8 cellular contexts compared by ENCODE assay signal in genomic region chr13:76992548-76993001, GRCh38. TPM values are rescaled to one million over a fixed set of nuclear protein-coding genes. Genes with fewer than 3 reads are reported as not detected.
DNase-seq lines count a peak whose midpoint lies in the region; ATAC-seq and TF ChIP-seq lines count a peak whose summit lies in the region.

No MANE protein-coding gene starts in this region.

- peak overlapping the region; percentile 90 to 95 (median 93) for H3K27ac ChIP-seq in esophagus squamous epithelium
- H3K27ac ChIP-seq in urinary bladder (ENCODE audit: low read depth) = peak overlapping the region; percentile 97

- peaks cover 7 to 28% (median 13%) of the 10 kb centered on the region in 3 donors for H3K4me1 ChIP-seq in esophagus squamous epithelium
- no peaks in the 10 kb centered on the region for H3K4me1 ChIP-seq in urinary bladder (ENCODE audit: insufficient read depth)

- TF ChIP-seq POLR2A in esophagus squamous epithelium (IDR thresholded peaks at IDR 0.05) = no peak

- intact Hi-C loops in esophagus squamous epithelium (cut with DNase I) = no loop called here

- ATAC-seq in HG03432 (IDR thresholded peaks at IDR 0.05; ENCODE audit: unreplicated experiment) = peak; percentile 5
- no peak for ATAC-seq in naive B cell (ENCODE audit: low read depth in 2 of 2)

- peak overlapping the region; percentile 97 to 100 (median 99) for H3K27ac Mint-ChIP-seq in naive B cell

- H3K27me3 Mint-ChIP-seq in naive B cell = no peaks in the 10 kb centered on the region

- peaks cover 30 to 35% (median 31%) of the 10 kb centered on the region in 3 donors for H3K4me1 Mint-ChIP-seq in naive B cell

- no peaks in the 10 kb centered on the region for H3K27me3 ChIP-seq in GM06990 (replicated peaks; ENCODE audit: control insufficient read depth, insufficient read depth, low read length)
- no peaks in the 10 kb centered on the region for H3K27me3 ChIP-seq in esophagus squamous epithelium

- peaks cover 0 to 8% of the 10 kb centered on the region in 2 donors for H3K36me3 Mint-ChIP-seq in naive B cell

- no peak for TF ChIP-seq CTCF in GM06990 (IDR thresholded peaks at IDR 0.05; ENCODE audit: insufficient read depth, low read length, poor library complexity, severe bottlenecking)
- TF ChIP-seq CTCF in esophagus squamous epithelium (IDR thresholded peaks at IDR 0.05) = no peak

- DNase-seq in GM06990 (ENCODE audit: extremely low read depth, insufficient read length) (peak; percentile 49), esophagus squamous epithelium (lab: John Stamatoyannopoulos, UW) (no peak), naive B cell (no peak), GDM1 (lab: John Stamatoyannopoulos, UW) (no peak), 8988T (no peak)
- peak; percentile 19 to 20 for DNase-seq in activated CD4-positive, alpha-beta T cell treated with anti-CD3 and anti-CD28 coated beads, Interleukin-2, amount 50 U/mL, for 48 hours

- H3K36me3 ChIP-seq in GM06990 (ENCODE audit: control insufficient read depth, insufficient read depth, low read length) = no peaks in the 10 kb centered on the region; the same call in 1 of the 2 replicates
- peaks cover 0 to 23% (median 5%) of the 10 kb centered on the region in 3 donors for H3K36me3 ChIP-seq in esophagus squamous epithelium
- H3K36me3 ChIP-seq in urinary bladder (ENCODE audit: insufficient read depth) = no peaks in the 10 kb centered on the region

- H3K9me3 Mint-ChIP-seq in naive B cell = no peaks in the 10 kb centered on the region

- H3K4me3 Mint-ChIP-seq in naive B cell = peak overlapping the region; percentile 89 to 99 (median 97)

- H3K4me3 ChIP-seq in GM06990 (replicated peaks; ENCODE audit: low read depth, low read length) = peak overlapping the region; percentile 96
- peak overlapping the region; percentile 66 to 79 (median 78) for H3K4me3 ChIP-seq in esophagus squamous epithelium
- H3K4me3 ChIP-seq in urinary bladder (ENCODE audit: low read depth, low read length) = peak overlapping the region; percentile 80

- WGBS in esophagus squamous epithelium, 2 donors = 1 to 4% methylated on average over 9 to 11 of the region's 20 CpGs
- WGBS in urinary bladder = 1% methylated on average over 20 of the region's 20 CpGs

- no peaks in the 10 kb centered on the region for H3K9me3 ChIP-seq in esophagus squamous epithelium

RNA-seq across cellular contexts. Expression of gene CLN5, which starts 0.7 kb away (rescaled TPM):
- total RNA-seq in esophagus squamous epithelium = 10 to 100 TPM in 2 of 4 donors, 1 to 10 TPM in 2; 6.8 to 20.2 (median 11.2) TPM
- polyA plus RNA-seq in naive B cell (ENCODE audit: low read depth in 6 of 6) = 10 to 100 TPM; 20.2 to 30.9 (median 25.4) TPM
- 43.7 TPM for total RNA-seq in urinary bladder
- polyA plus RNA-seq in urinary bladder = 24.7 TPM

RNA-seq across cellular contexts. Expression of gene FBXL3, which starts 34.4 kb away (rescaled TPM):
- total RNA-seq in esophagus squamous epithelium (10 to 100 TPM; 43.5 to 81.6 (median 51.7) TPM), urinary bladder (122 TPM)
- polyA plus RNA-seq in naive B cell (ENCODE audit: low read depth in 6 of 6) (10 to 100 TPM; 32.2 to 54.4 (median 45.1) TPM), urinary bladder (33.0 TPM)

RNA-seq across cellular contexts. Expression of gene ACOD1, which starts 44.3 kb away (rescaled TPM):
- total RNA-seq in esophagus squamous epithelium = not detected
- polyA plus RNA-seq in naive B cell (ENCODE audit: low read depth in 6 of 6) = not detected
- total RNA-seq in urinary bladder = not detected
- polyA plus RNA-seq in urinary bladder = not detected

Comparison
In these comparisons a context has a peak if more than half of its experiments do, and no peak if none do; other contexts are left out.
1. DNase-seq: peak in GM06990 (single experiment) and activated CD4-positive, alpha-beta T cell treated with anti-CD3 and anti-CD28 coated beads, Interleukin-2, amount 50 U/mL, for 48 hours (2 of 2); none in esophagus squamous epithelium (single experiment), naive B cell (single experiment), GDM1 (single experiment) and 8988T (single experiment).
2. Peak in every context shown above with its lines, with median percentiles within 50 percentile points of each other: H3K4me3 ChIP-seq.